In genomic region chr4:120066182-120066524, GRCh38 we compare ENCODE assay signal across 1 cellular context.
TF ChIP-seq lines count a peak whose summit lies in the region.

No MANE protein-coding gene starts in this region.

TF ChIP-seq in GM12878, 131 proteins besides CTCF, POLR2A, EP300 and RAD21 (continued from another document):
- TF ChIP-seq SKIL (IDR thresholded peaks at IDR 0.05; ENCODE audit: low read depth, poor library complexity, severe bottlenecking), result no peak
- TF ChIP-seq CBX3 (IDR thresholded peaks at IDR 0.05; ENCODE audit: borderline replicate concordance, low read depth), result no peak
- 0 out of 2 replicates have a peak, but pooled peaks have one; percentile 14 for TF ChIP-seq MLLT1 (IDR thresholded peaks at IDR 0.05)
- TF ChIP-seq KLF5 (IDR thresholded peaks at IDR 0.05; ENCODE audit: partially characterized antibody), result no peak
- no peak for TF ChIP-seq REST (IDR thresholded peaks at IDR 0.05; ENCODE audit: low read depth, low read length)
- TF ChIP-seq SMAD1 (IDR thresholded peaks at IDR 0.05; ENCODE audit: low read depth, partially characterized antibody), result no peak
- TF ChIP-seq NR2F1 (conservative IDR thresholded peaks at IDR 0.05), result no peak
- 0 out of 2 replicates have a peak, but pooled peaks have one; percentile 3 for TF ChIP-seq FOXM1 (IDR thresholded peaks at IDR 0.05; ENCODE audit: low read depth, low read length)
- peak in 1 of 2 experiments; percentile 18; a peak in 1 of 4 replicates for TF ChIP-seq IKZF2 (IDR thresholded peaks at IDR 0.05)
- TF ChIP-seq ZSCAN29 (IDR thresholded peaks at IDR 0.05), result no peak
- no peak for TF ChIP-seq ZNF622 (IDR thresholded peaks at IDR 0.05)
- TF ChIP-seq ZBTB33 (IDR thresholded peaks at IDR 0.05), result no peak
- 0 out of 2 replicates have a peak, but pooled peaks have one; percentile 3 for TF ChIP-seq TAF1 (IDR thresholded peaks at IDR 0.05; ENCODE audit: borderline replicate concordance, low read depth, low read length)
- TF ChIP-seq POU2F2 (IDR thresholded peaks at IDR 0.05; ENCODE audit: borderline replicate concordance, low read depth, low read length), result no peak
- no peak for TF ChIP-seq PAX5 (IDR thresholded peaks at IDR 0.05; ENCODE audit: borderline replicate concordance, low read depth, low read length)
- TF ChIP-seq MXI1 (IDR thresholded peaks at IDR 0.05; ENCODE audit: low read depth, low read length), result no peak
- TF ChIP-seq ATF7 (IDR thresholded peaks at IDR 0.05; ENCODE audit: low read depth), result no peak
- no peak for TF ChIP-seq SIX5 (IDR thresholded peaks at IDR 0.05; ENCODE audit: low read depth, low read length, severe bottlenecking)
- TF ChIP-seq USF2 (IDR thresholded peaks at IDR 0.05; ENCODE audit: borderline replicate concordance, low read depth, low read length), result no peak
- no peak for TF ChIP-seq SP1 (IDR thresholded peaks at IDR 0.05; ENCODE audit: low read depth, low read length)
- no peak for TF ChIP-seq PRDM15 (CRISPR knock-in tag; IDR thresholded peaks at IDR 0.05)
- TF ChIP-seq NKRF (conservative IDR thresholded peaks at IDR 0.05), result no peak
- no peak for TF ChIP-seq EED (IDR thresholded peaks at IDR 0.05; ENCODE audit: low read depth)
- TF ChIP-seq STAT3 (IDR thresholded peaks at IDR 0.05; ENCODE audit: low read depth, low read length), result no peak
- peak; percentile 36 for TF ChIP-seq GABPA (IDR thresholded peaks at IDR 0.05; ENCODE audit: low read depth)
- no peak for TF ChIP-seq CBFB (IDR thresholded peaks at IDR 0.05; ENCODE audit: low read depth)
- no peak for TF ChIP-seq CREB1 (IDR thresholded peaks at IDR 0.05; ENCODE audit: low read depth)
- TF ChIP-seq ZNF592 (IDR thresholded peaks at IDR 0.05), result no peak
- no peak for TF ChIP-seq ZBTB11 (CRISPR knock-in tag; IDR thresholded peaks at IDR 0.05)
